Comparison of ENCODE assay signal across 8 cellular contexts in the genomic region with DNA sequence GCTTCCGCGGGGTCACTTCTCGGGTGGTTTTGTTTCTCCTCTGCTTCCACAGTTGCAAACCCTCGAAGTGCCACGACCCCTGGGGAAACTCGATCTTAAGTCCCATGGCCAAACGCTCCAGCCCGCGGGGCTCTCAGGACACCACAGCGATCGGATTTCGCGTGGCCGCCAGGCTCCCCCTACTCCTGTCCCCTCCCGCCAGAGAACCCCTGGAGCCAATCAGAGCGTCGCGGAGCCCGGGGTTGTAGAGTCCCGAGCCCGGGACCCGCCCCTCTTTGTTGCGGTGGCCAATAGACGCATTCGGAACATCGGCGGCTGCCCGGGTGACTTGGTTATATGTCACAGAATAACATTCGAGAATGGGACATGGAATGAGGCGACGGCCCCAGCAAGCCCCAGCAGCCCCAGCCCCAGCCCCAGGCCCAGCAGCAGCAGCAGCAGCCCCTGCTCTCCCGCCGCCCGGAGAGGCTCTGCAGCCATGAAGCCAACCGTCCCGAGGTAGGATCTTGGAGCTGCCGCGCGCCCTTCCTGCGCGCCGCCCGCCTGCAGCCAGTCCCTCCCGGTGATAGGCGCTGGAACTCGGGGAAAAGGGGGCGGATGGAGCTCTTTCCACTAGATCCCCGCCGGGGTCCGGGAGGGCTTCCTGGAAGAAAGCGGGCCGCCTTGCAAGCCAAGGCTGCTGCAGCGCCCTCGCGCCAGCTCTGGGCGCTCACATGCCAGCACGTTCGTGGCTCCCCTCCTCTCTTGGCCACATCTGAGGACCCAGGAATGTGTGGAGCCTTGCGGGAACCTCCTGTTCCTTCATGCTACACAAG. TPM values are rescaled to one million over a fixed set of nuclear protein-coding genes. Genes with fewer than 3 reads are reported as not detected.
A peak's percentile ranks its signal among the peaks of the same experiment; 100 is the strongest.
DNase-seq lines count a peak whose midpoint lies in the region; ATAC-seq and TF ChIP-seq lines count a peak whose summit lies in the region.

TSS of gene VASH2 (plus strand) at position 299 of the 815 bp plus-strand sequence. CDS start 1,002 bp downstream, outside the sequence.

- H3K27ac Mint-ChIP-seq in natural killer cell treated with Interleukin-12 subunit alpha and Interleukin-12 subunit beta and Interleukin-15 and Interleukin-18, amount 100 ng/mL, for 72 hours, result no peak within 1 kb of the TSS

- no peaks in the 10 kb centered on the region for H3K9me3 ChIP-seq in stomach

- 0 to 2% (median 1%) methylated on average over 22 to 59 of the region's 59 CpGs for WGBS in stomach, 5 donors

- intact Hi-C loops in stomach (cut with DNase I; ENCODE audit: low total_unique reads), result no loop called here

- no peak for TF ChIP-seq EP300 in stomach (IDR thresholded peaks at IDR 0.05)

- peak within 1 kb of the TSS in 3 of 5 donors; percentile 19 to 58 (median 26) for H3K27ac ChIP-seq in stomach

- peak; percentile 80 for DNase-seq in COR-L47 (lab: John Stamatoyannopoulos, UW)
- peak; percentile 53 for DNase-seq in NOMO-1 treated with DMSO at 0.1 percent for 48 hours (lab: John Stamatoyannopoulos, UW; ENCODE audit: unreplicated experiment)
- DNase-seq in activated T-cell treated with anti-CD3 and anti-CD28 coated beads, Interleukin-2, amount 50 U/mL, for 4 hours, result peak; percentile 24
- peak; percentile 68 for DNase-seq in fibroblast of pulmonary artery (ENCODE audit: low read depth)
- DNase-seq in natural killer cell treated with Interleukin-12 subunit alpha and Interleukin-12 subunit beta and Interleukin-15 and Interleukin-18, amount 100 ng/mL, for 72 hours (ENCODE audit: low spot score), result peak; percentile 66
- DNase-seq in stomach, result peak; percentile 82

- TF ChIP-seq CTCF in fibroblast of pulmonary artery (IDR thresholded peaks at IDR 0.05; ENCODE audit: low read length, missing control alignments), result peak; percentile 3
- TF ChIP-seq CTCF in stomach (IDR thresholded peaks at IDR 0.05), result no peak

- H3K36me3 Mint-ChIP-seq in activated T-cell treated with anti-CD3 and anti-CD28 coated beads, Interleukin-2, amount 50 U/mL, for 4 hours (ENCODE audit: insufficient read depth), result no peaks in the 10 kb centered on the region
- peaks cover 5% of the 10 kb centered on the region for H3K36me3 Mint-ChIP-seq in natural killer cell treated with Interleukin-12 subunit alpha and Interleukin-12 subunit beta and Interleukin-15 and Interleukin-18, amount 100 ng/mL, for 72 hours

- H3K4me1 ChIP-seq in stomach, result peaks cover 15 to 28% (median 19%) of the 10 kb centered on the region in 4 donors

- peak within 1 kb of the TSS; percentile 57 for H3K4me3 ChIP-seq in fibroblast of pulmonary artery (replicated peaks; ENCODE audit: low read depth, low read length)
- peak within 1 kb of the TSS; percentile 58 to 80 (median 66) for H3K4me3 ChIP-seq in stomach

- TF ChIP-seq POLR2A in stomach (IDR thresholded peaks at IDR 0.05), result no peak

- H3K27me3 Mint-ChIP-seq in activated T-cell treated with anti-CD3 and anti-CD28 coated beads, Interleukin-2, amount 50 U/mL, for 4 hours (ENCODE audit: low read depth), result peaks cover 55% of the 10 kb centered on the region
- H3K27me3 Mint-ChIP-seq in natural killer cell treated with Interleukin-12 subunit alpha and Interleukin-12 subunit beta and Interleukin-15 and Interleukin-18, amount 100 ng/mL, for 72 hours, result peaks cover 38 to 43% of the 10 kb centered on the region in 2 donors

- peaks cover 8% of the 10 kb centered on the region for H3K4me1 Mint-ChIP-seq in activated T-cell treated with anti-CD3 and anti-CD28 coated beads, Interleukin-2, amount 50 U/mL, for 4 hours (ENCODE audit: low read depth)
- peaks cover 0 to 9% of the 10 kb centered on the region in 2 donors for H3K4me1 Mint-ChIP-seq in natural killer cell treated with Interleukin-12 subunit alpha and Interleukin-12 subunit beta and Interleukin-15 and Interleukin-18, amount 100 ng/mL, for 72 hours (ENCODE audit: low read depth in 2 of 2)

- H3K9me3 Mint-ChIP-seq in activated T-cell treated with anti-CD3 and anti-CD28 coated beads, Interleukin-2, amount 50 U/mL, for 4 hours, result no peaks in the 10 kb centered on the region
- H3K9me3 Mint-ChIP-seq in natural killer cell treated with Interleukin-12 subunit alpha and Interleukin-12 subunit beta and Interleukin-15 and Interleukin-18, amount 100 ng/mL, for 72 hours, result no peaks in the 10 kb centered on the region

- H3K27me3 ChIP-seq in stomach, result peaks cover 0 to 31% (median 14%) of the 10 kb centered on the region in 3 donors

- no peaks in the 10 kb centered on the region for H3K36me3 ChIP-seq in stomach

- H3K4me3 Mint-ChIP-seq in activated T-cell treated with anti-CD3 and anti-CD28 coated beads, Interleukin-2, amount 50 U/mL, for 4 hours, result peak within 1 kb of the TSS; percentile 75
- H3K4me3 Mint-ChIP-seq in natural killer cell treated with Interleukin-12 subunit alpha and Interleukin-12 subunit beta and Interleukin-15 and Interleukin-18, amount 100 ng/mL, for 72 hours, result peak within 1 kb of the TSS; percentile 68

- ATAC-seq in GM19452 (IDR thresholded peaks at IDR 0.05; ENCODE audit: unreplicated experiment), result peak; percentile 91
- ATAC-seq in HG03571 (IDR thresholded peaks at IDR 0.05; ENCODE audit: unreplicated experiment), result peak; percentile 93
- peak; percentile 94 to 96 for ATAC-seq in activated T-cell treated with anti-CD3 and anti-CD28 coated beads, Interleukin-2, amount 50 U/mL, for 4 hours
- peak; percentile 94 to 95 for ATAC-seq in natural killer cell treated with Interleukin-12 subunit alpha and Interleukin-12 subunit beta and Interleukin-15 and Interleukin-18, amount 100 ng/mL, for 72 hours

RNA-seq across cellular contexts. Expression of gene VASH2, which starts in this region (rescaled TPM):
- 1 to 10 TPM in 1 of 3 donors, under 1 TPM in 2; 0.20 to 1.3 (median 0.58) TPM for total RNA-seq in activated T-cell treated with anti-CD3 and anti-CD28 coated beads, Interleukin-2, amount 50 U/mL, for 4 hours
- total RNA-seq in natural killer cell treated with Interleukin-12 subunit alpha and Interleukin-12 subunit beta and Interleukin-15 and Interleukin-18, amount 100 ng/mL, for 72 hours, result under 1 TPM in 1 of 2 donors, not detected in 1; 0.81 TPM
- 10 to 100 TPM in 1 of 5 donors, not detected in 4; 10.3 TPM for total RNA-seq in stomach
- under 1 TPM; 0.13 to 0.93 (median 0.92) TPM for polyA plus RNA-seq in stomach

Comparison
In these comparisons a context has a peak if more than half of its experiments do, and no peak if none do; other contexts are left out.
1. Peak in every context shown above with its lines: DNase-seq, ATAC-seq, H3K4me3 ChIP-seq and H3K27ac ChIP-seq.
2. Peak in DNase-seq and ATAC-seq in natural killer cell treated with Interleukin-12 subunit alpha and Interleukin-12 subunit beta and Interleukin-15 and Interleukin-18, amount 100 ng/mL, for 72 hours; RNA of the gene not detected or under 1 TPM.
3. DNase-seq: peak in every context shown above with its lines; median percentile 82 in stomach; 80 in COR-L47; 68 in fibroblast of pulmonary artery; 66 in natural killer cell treated with Interleukin-12 subunit alpha and Interleukin-12 subunit beta and Interleukin-15 and Interleukin-18, amount 100 ng/mL, for 72 hours; 53 in NOMO-1 treated with DMSO at 0.1 percent for 48 hours; 24 in activated T-cell treated with anti-CD3 and anti-CD28 coated beads, Interleukin-2, amount 50 U/mL, for 4 hours.